8 cellular contexts compared by ENCODE assay signal in genomic region chr19:2950286-2951124, GRCh38. TPM values are rescaled to one million over a fixed set of nuclear protein-coding genes. Genes with fewer than 3 reads are reported as not detected.
DNase-seq lines count a peak whose midpoint lies in the region; ATAC-seq, FAIRE-seq and TF ChIP-seq lines count a peak whose summit lies in the region.

No MANE protein-coding gene starts in this region.

- in situ Hi-C loops in brain microvascular endothelial cell (cut with HindIII; ENCODE audit: low pct_ligation_motif_present, low sequenced_read_pairs) = no loop called here

- H3K27ac ChIP-seq in brain microvascular endothelial cell = peak overlapping the region; percentile 85

- DNase-seq in NCI-H2107 treated with DMSO at 0.1 percent for 48 hours (lab: John Stamatoyannopoulos, UW; ENCODE audit: unreplicated experiment) = peak; percentile 96
- DNase-seq in UCSD-AML1 (lab: John Stamatoyannopoulos, UW; ENCODE audit: unreplicated experiment) = peak; percentile 99
- DNase-seq in brain microvascular endothelial cell = peak; percentile 99
- peak; percentile 96 for DNase-seq in iPS DF 4.7 (ENCODE audit: extremely low read depth, low spot score)
- DNase-seq in sciatic nerve (ENCODE audit: low spot score) = peak; percentile 100

- ATAC-seq in GM18858 (IDR thresholded peaks at IDR 0.05; ENCODE audit: unreplicated experiment) (peak; percentile 80), HG03066 (IDR thresholded peaks at IDR 0.05; ENCODE audit: low read depth, unreplicated experiment) (peak; percentile 87), sciatic nerve (peak; percentile 98)

- intact Hi-C loops in sciatic nerve (cut with DNase I) = loop anchor here (10.0 kb wide), 1 partner anchor 154 kb away; no protein-coding TSS in a partner anchor

- H3K36me3 ChIP-seq in brain microvascular endothelial cell (replicated peaks) = no peaks in the 10 kb centered on the region

- H3K27me3 ChIP-seq in brain microvascular endothelial cell (replicated peaks) = no peaks in the 10 kb centered on the region

- H3K4me3 ChIP-seq in brain microvascular endothelial cell (ENCODE audit: low read depth, low read length) = peak overlapping the region; percentile 98

- no peak for TF ChIP-seq CTCF in brain microvascular endothelial cell (IDR thresholded peaks at IDR 0.05; ENCODE audit: low read depth, low read length, missing control alignments)

- peak; percentile 99 for FAIRE-seq in A204.1 (lab: Jason Lieb, UNC)

RNA-seq across cellular contexts. Expression of gene ZNF77, which starts 5.7 kb away (rescaled TPM):
- 6.1 TPM for total RNA-seq in sciatic nerve

RNA-seq across cellular contexts. Expression of gene TLE6, which starts 26.9 kb away (rescaled TPM):
- total RNA-seq in sciatic nerve = 4.4 TPM

RNA-seq across cellular contexts. Expression of gene ZNF57, which starts 49.8 kb away (rescaled TPM):
- total RNA-seq in sciatic nerve = 3.1 TPM

Comparison
In these comparisons a context has a peak if more than half of its experiments do, and no peak if none do; other contexts are left out.
1. Peak in every context shown above with its lines: DNase-seq, ATAC-seq, H3K4me3 ChIP-seq and H3K27ac ChIP-seq.